In genomic region chr12:109881752-109882151, GRCh38 we compare ENCODE assay signal across 1 cellular context.
TF ChIP-seq lines count a peak whose summit lies in the region.

No MANE protein-coding gene starts in this region.

TF ChIP-seq in GM23338, 12 proteins besides CTCF, POLR2A, EP300 and RAD21 (continued from another document):
- TF ChIP-seq ZNF462 (CRISPR knock-in tag; IDR thresholded peaks at IDR 0.05) (no peak), ZNF331 (CRISPR knock-in tag; IDR thresholded peaks at IDR 0.05; ENCODE audit: low read depth) (no peak), ZNF114 (CRISPR knock-in tag; IDR thresholded peaks at IDR 0.05) (no peak), ETS1 (IDR thresholded peaks at IDR 0.05) (no peak)
TF ChIP-seq in GM23338: peak in this region for 0.
